Comparison of ENCODE assay signal across 20 cellular contexts in the genomic region with DNA sequence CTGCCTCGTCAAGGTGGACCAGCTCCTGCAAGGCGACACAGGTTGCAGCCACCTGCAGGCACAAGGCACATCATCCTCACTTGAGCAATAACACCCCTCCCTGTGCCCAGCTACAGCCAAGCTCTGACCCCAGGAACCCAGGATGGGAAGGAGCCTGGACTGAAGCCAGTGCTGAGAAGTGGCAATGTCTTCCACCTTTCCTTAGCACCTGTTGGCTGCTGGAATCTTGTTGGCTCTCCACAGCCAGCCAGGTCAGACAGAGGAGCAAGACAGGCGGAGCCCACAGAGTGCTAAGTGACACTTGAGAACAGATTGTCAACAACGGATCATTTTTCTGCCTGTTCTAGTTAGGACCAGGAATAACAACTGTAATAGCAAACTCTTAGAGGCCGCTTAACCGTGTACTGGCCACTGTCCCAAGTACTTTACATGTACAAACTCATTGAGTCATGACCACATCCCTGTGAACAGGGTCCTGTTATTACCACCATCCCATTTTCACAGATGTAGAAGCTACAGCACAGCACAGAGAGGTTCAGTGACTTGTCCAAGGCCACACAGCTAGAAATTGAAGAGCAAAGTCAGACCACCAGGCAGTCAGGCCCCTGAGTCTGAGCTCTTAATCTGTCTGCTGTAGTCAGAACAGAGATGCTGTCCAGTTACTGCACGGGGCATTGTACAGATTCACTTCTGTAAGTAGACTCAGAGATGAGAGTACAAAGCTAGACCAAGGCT.
"Had no signal": no experiment of that assay in that cellular context is flagged by ENCODE, and none has a peak within 500 bp of the region (broad histone marks: within the 10 kb centered on the region; RNA-seq: fewer than 3 reads in every experiment).

No MANE protein-coding gene starts in this region.

- H3K27me3 ChIP-seq: dorsolateral prefrontal cortex, gastrocnemius medialis, heart left ventricle, neural progenitor cell, uterus had no signal

- H3K4me2 ChIP-seq: neural progenitor cell had no signal

- H3K27ac Mint-ChIP-seq: activated CD8-positive, alpha-beta T cell treated with anti-CD3 and anti-CD28 coated beads for 36 hours; activated naive CD4-positive, alpha-beta T cell treated with anti-CD3 and anti-CD28 coated beads, Interleukin-2, amount 50 U/mL, for 72 hours; endodermal cell; neural progenitor cell; WTC11 had no signal

- H3K4me3 ChIP-seq: dorsolateral prefrontal cortex, gastrocnemius medialis, heart left ventricle, neural progenitor cell, uterus had no signal

- ATAC-seq: activated T-cell treated with anti-CD3 and anti-CD28 coated beads, Interleukin-2, amount 50 U/mL, for 4 hours; left colon; stimulated activated memory B cell treated with anti-CD40 and anti-IgM and Interleukin-4, amounts not matched to agents 10 μg/mL and 1 μg/mL and 100 μg/mL, for 72 hours had no signal

- H2AFZ ChIP-seq: neural progenitor cell, parathyroid adenoma had no signal

- DNase-seq: activated CD4-positive, alpha-beta T cell treated with anti-CD3 and anti-CD28 coated beads for 4 hours; activated effector memory CD4-positive, alpha-beta T cell treated with anti-CD3 and anti-CD28 coated beads, Interleukin-2, amount 50 U/mL, for 16 hours; activated T-cell treated with anti-CD3 and anti-CD28 coated beads, Interleukin-2, amount 50 U/mL, for 4 hours; dorsolateral prefrontal cortex; gastrocnemius medialis; heart left ventricle; left colon; naive B cell; stimulated activated CD4-positive, alpha-beta T cell treated with anti-CD3 and anti-CD28 coated beads, Interleukin-12 subunit alpha, Interleukin-12 subunit beta, amount 100 ng/mL, for 4 hours; stimulated activated CD4-positive, alpha-beta T cell treated with anti-CD3 and anti-CD28 coated beads, Interleukin-2, amount 100 ng/mL, for 24 hours; uterus had no signal

- FAIRE-seq: islet of Langerhans, TTC549 had no signal

- H3K36me3 ChIP-seq: gastrocnemius medialis, heart left ventricle, neural progenitor cell, uterus had no signal

- H3K4me1 ChIP-seq: gastrocnemius medialis, heart left ventricle, neural progenitor cell, parathyroid adenoma, uterus had no signal

- H3K27ac ChIP-seq: dorsolateral prefrontal cortex, gastrocnemius medialis, heart left ventricle, neural progenitor cell, parathyroid adenoma, uterus had no signal

- H3K27me3 Mint-ChIP-seq: activated CD8-positive, alpha-beta T cell treated with anti-CD3 and anti-CD28 coated beads for 36 hours; naive B cell; stimulated activated memory B cell treated with anti-CD40 and anti-IgM and Interleukin-4, amounts not matched to agents 10 μg/mL and 1 μg/mL and 100 μg/mL, for 72 hours had no signal

- H3K4me3 Mint-ChIP-seq: activated CD8-positive, alpha-beta T cell treated with anti-CD3 and anti-CD28 coated beads for 36 hours; activated T-cell treated with anti-CD3 and anti-CD28 coated beads, Interleukin-2, amount 50 U/mL, for 4 hours; endodermal cell; naive B cell; neural progenitor cell; stimulated activated memory B cell treated with anti-CD40 and anti-IgM and Interleukin-4, amounts not matched to agents 10 μg/mL and 1 μg/mL and 100 μg/mL, for 72 hours; WTC11 had no signal

- H3K4me1 Mint-ChIP-seq: endodermal cell; neural progenitor cell; stimulated activated memory B cell treated with anti-CD40 and anti-IgM and Interleukin-4, amounts not matched to agents 10 μg/mL and 1 μg/mL and 100 μg/mL, for 72 hours; WTC11 had no signal

- H3K9me3 Mint-ChIP-seq: activated CD8-positive, alpha-beta T cell treated with anti-CD3 and anti-CD28 coated beads for 36 hours; activated naive CD4-positive, alpha-beta T cell treated with anti-CD3 and anti-CD28 coated beads, Interleukin-2, amount 50 U/mL, for 72 hours; activated T-cell treated with anti-CD3 and anti-CD28 coated beads, Interleukin-2, amount 50 U/mL, for 4 hours; endodermal cell; stimulated activated memory B cell treated with anti-CD40 and anti-IgM and Interleukin-4, amounts not matched to agents 10 μg/mL and 1 μg/mL and 100 μg/mL, for 72 hours; WTC11 had no signal

- H3K79me2 ChIP-seq: parathyroid adenoma had no signal

- H3K9ac ChIP-seq: neural progenitor cell, parathyroid adenoma had no signal

- H3K9me3 ChIP-seq: gastrocnemius medialis, heart left ventricle, uterus had no signal
